Comparison of ENCODE assay signal across 8 cellular contexts in the genomic region with DNA sequence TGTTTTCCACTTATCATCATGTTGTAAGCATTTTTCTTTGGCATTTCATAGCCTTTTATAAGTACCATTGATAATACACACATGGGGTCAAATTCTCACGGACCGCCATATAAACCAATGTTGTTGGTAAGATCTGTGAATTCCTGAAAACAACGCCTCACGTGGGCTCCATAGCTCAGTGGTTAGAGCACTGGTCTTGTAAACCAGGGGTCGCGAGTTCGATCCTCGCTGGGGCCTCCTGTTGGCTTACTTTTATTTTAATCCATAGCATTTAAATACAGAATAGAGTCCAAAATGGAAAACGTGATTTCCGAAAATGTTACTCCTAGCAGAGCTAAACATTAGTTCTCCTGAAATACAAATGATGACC.
DNase-seq lines count a peak whose midpoint lies in the region; ATAC-seq and TF ChIP-seq lines count a peak whose summit lies in the region.

No MANE protein-coding gene starts in this region.

- peak; percentile 29 for ATAC-seq in GM21381 (IDR thresholded peaks at IDR 0.05; ENCODE audit: unreplicated experiment)
- ATAC-seq in activated naive CD8-positive, alpha-beta T cell treated with anti-CD3 and anti-CD28 coated beads, Interleukin-2, amount 50 U/mL, for 24 hours, result peak; percentile 31

- H3K4me1 ChIP-seq in right atrium auricular region, result peaks cover 0 to 12% of the 10 kb centered on the region in 2 donors

- H3K9me3 ChIP-seq in right atrium auricular region, result no peaks in the 10 kb centered on the region

- no peaks in the 10 kb centered on the region for H3K27me3 ChIP-seq in right atrium auricular region

- peak overlapping the region; percentile 77 to 81 for H3K27ac ChIP-seq in right atrium auricular region

- peak overlapping the region; percentile 87 for H3K27ac Mint-ChIP-seq in activated naive CD8-positive, alpha-beta T cell treated with anti-CD3 and anti-CD28 coated beads, Interleukin-2, amount 50 U/mL, for 24 hours

- no peaks in the 10 kb centered on the region for H3K36me3 ChIP-seq in right atrium auricular region

- peak overlapping the region; percentile 26 to 45 for H3K4me3 ChIP-seq in right atrium auricular region

- no peak for TF ChIP-seq CTCF in right atrium auricular region (IDR thresholded peaks at IDR 0.05)

- no peaks in the 10 kb centered on the region for H3K27me3 Mint-ChIP-seq in activated naive CD8-positive, alpha-beta T cell treated with anti-CD3 and anti-CD28 coated beads, Interleukin-2, amount 50 U/mL, for 24 hours

- no peaks in the 10 kb centered on the region for H3K9me3 Mint-ChIP-seq in activated naive CD8-positive, alpha-beta T cell treated with anti-CD3 and anti-CD28 coated beads, Interleukin-2, amount 50 U/mL, for 24 hours

- H3K36me3 Mint-ChIP-seq in activated naive CD8-positive, alpha-beta T cell treated with anti-CD3 and anti-CD28 coated beads, Interleukin-2, amount 50 U/mL, for 24 hours (ENCODE audit: low read depth), result no peaks in the 10 kb centered on the region

- H3K4me3 Mint-ChIP-seq in activated naive CD8-positive, alpha-beta T cell treated with anti-CD3 and anti-CD28 coated beads, Interleukin-2, amount 50 U/mL, for 24 hours, result peak overlapping the region; percentile 80

- peaks cover 11% of the 10 kb centered on the region for H3K4me1 Mint-ChIP-seq in activated naive CD8-positive, alpha-beta T cell treated with anti-CD3 and anti-CD28 coated beads, Interleukin-2, amount 50 U/mL, for 24 hours

- DNase-seq in CD1c-positive myeloid dendritic cell (ENCODE audit: extremely low spot score) (peak; percentile 76), HuH-7.5 (ENCODE audit: low spot score) (peak; percentile 40), SKM-1 treated with dmso at 0.1 percent for 144 hours (lab: John Stamatoyannopoulos, UW; ENCODE audit: unreplicated experiment) (peak; percentile 77), right atrium auricular region (ENCODE audit: low spot score) (peak; percentile 71), putamen (ENCODE audit: low spot score) (peak; percentile 57), NCI-H1930 (lab: John Stamatoyannopoulos, UW) (no peak)
- peak; percentile 78 for DNase-seq in activated naive CD8-positive, alpha-beta T cell treated with anti-CD3 and anti-CD28 coated beads, Interleukin-2, amount 50 U/mL, for 24 hours

Comparison
In these comparisons a context has a peak if more than half of its experiments do, and no peak if none do; other contexts are left out.
1. DNase-seq: peak in CD1c-positive myeloid dendritic cell (single experiment), HuH-7.5 (single experiment), SKM-1 treated with dmso at 0.1 percent for 144 hours (single experiment), activated naive CD8-positive, alpha-beta T cell treated with anti-CD3 and anti-CD28 coated beads, Interleukin-2, amount 50 U/mL, for 24 hours (single experiment), right atrium auricular region (single experiment) and putamen (single experiment); none in NCI-H1930 (0 of 2).